Comparison of ENCODE assay signal across 8 cellular contexts in the genomic region with DNA sequence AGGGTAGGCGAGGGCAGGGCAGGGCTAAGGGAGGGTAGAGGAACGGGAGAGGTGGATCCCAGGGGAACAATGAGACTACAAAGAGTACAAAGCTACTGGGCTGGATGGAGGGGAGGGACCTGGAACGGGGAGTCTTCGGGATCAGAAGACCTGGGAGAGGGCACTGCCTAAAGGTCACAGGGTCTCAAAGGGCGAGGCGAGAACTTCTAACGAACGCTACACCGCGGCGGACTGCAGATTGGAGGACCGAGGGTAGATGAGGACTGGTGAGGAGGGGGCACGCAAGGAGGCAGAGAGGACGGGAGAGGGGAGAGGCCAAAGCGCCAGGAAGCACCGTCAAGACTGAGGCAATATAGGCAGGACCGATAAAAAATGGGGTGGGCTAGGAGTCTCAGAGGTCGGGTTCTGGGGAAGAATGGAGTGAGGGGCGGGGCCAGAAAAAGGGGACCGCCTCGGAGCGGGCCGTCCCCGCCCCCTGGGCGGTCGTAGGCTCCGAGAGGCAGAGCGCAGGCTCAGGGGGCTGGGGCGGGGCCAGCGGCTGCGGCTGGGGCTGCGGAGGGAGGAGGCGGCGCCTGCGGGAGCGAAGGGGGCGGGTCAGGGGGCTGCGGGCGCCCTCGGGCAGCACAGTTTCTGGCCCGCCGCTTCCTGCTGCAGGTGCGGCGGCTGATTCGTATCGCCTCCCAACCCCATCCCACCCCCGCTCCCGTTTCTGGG. TPM values are rescaled to one million over a fixed set of nuclear protein-coding genes. Genes with fewer than 3 reads are reported as not detected.
A peak's percentile ranks its signal among the peaks of the same experiment; 100 is the strongest.
DNase-seq lines count a peak whose midpoint lies in the region; ATAC-seq and TF ChIP-seq lines count a peak whose summit lies in the region.

No MANE protein-coding gene starts in this region.

- peak overlapping the region; percentile 91 to 98 (median 95) for H3K27ac Mint-ChIP-seq in CD14-positive monocyte

- peaks cover 24 to 28% of the 10 kb centered on the region in 2 donors for H3K36me3 Mint-ChIP-seq in CD14-positive monocyte

- no peak for TF ChIP-seq CTCF in CD14-positive monocyte (IDR thresholded peaks at IDR 0.05)
- TF ChIP-seq CTCF in left lung (IDR thresholded peaks at IDR 0.05), result no peak

- peaks cover 0 to 63% of the 10 kb centered on the region in 2 donors for H3K4me1 ChIP-seq in left lung

- H3K27me3 Mint-ChIP-seq in CD14-positive monocyte (ENCODE audit: low read depth in 3 of 3), result peaks cover 32 to 38% (median 36%) of the 10 kb centered on the region in 3 donors

- DNase-seq in CD14-positive monocyte (ENCODE audit: low spot score) (peak; percentile 81), NCI-H1694 (lab: John Stamatoyannopoulos, UW) (peak; percentile 92), UCSD-AML1 (lab: John Stamatoyannopoulos, UW; ENCODE audit: unreplicated experiment) (peak; percentile 66), left lung (peak; percentile 91 to 93)
- DNase-seq in central memory CD4-positive, alpha-beta T cell, result peak; percentile 79
- DNase-seq in stimulated activated CD4-positive, alpha-beta T cell treated with anti-CD3 and anti-CD28 coated beads, Interleukin-1b, Interleukin-23, amount 100 ng/mL, for 48 hours, result peak; percentile 89

- intact Hi-C loops in CD14-positive monocyte (cut with micrococcal nuclease), result loop anchor here in 1 of 2 donors (2.0 kb wide), 1 partner anchor 18 kb away; no protein-coding TSS in a partner anchor
- intact Hi-C loops in left lung (cut with DNase I), result no loop called here

- peaks cover 2 to 42% (median 26%) of the 10 kb centered on the region in 7 donors for H3K9me3 Mint-ChIP-seq in CD14-positive monocyte

- peak overlapping the region in 1 of 2 donors; percentile 50 for H3K27ac ChIP-seq in left lung

- peak; percentile 26 for ATAC-seq in GM21737 (IDR thresholded peaks at IDR 0.05; ENCODE audit: unreplicated experiment)
- ATAC-seq in left lung, result peak; percentile 58
- no peak for ATAC-seq in HG03460 (IDR thresholded peaks at IDR 0.05; ENCODE audit: unreplicated experiment)

- peak overlapping the region; percentile 14 to 36 for H3K4me3 ChIP-seq in left lung

- no peaks in the 10 kb centered on the region for H3K36me3 ChIP-seq in left lung

- no peaks in the 10 kb centered on the region for H3K9me3 ChIP-seq in left lung

- H3K27me3 ChIP-seq in left lung, result peaks cover 11 to 96% of the 10 kb centered on the region in 2 donors

- peak overlapping the region; percentile 84 to 96 for H3K4me3 Mint-ChIP-seq in CD14-positive monocyte

- peaks cover 76% of the 10 kb centered on the region for H3K4me1 Mint-ChIP-seq in CD14-positive monocyte

RNA-seq across cellular contexts. Expression of a gene that starts 1.3 kb away (rescaled TPM):
- under 1 TPM in 1 of 2 donors, not detected in 1; 0.04 TPM for polyA plus RNA-seq in CD14-positive monocyte
- 10 to 100 TPM in 1 of 2 donors, 1 to 10 TPM in 1; 8.5 to 14.7 TPM for total RNA-seq in left lung

RNA-seq across cellular contexts. Expression of a gene that starts 34.9 kb away (rescaled TPM):
- polyA plus RNA-seq in CD14-positive monocyte, result under 1 TPM; 0.27 to 0.52 TPM
- 1,000 to 10,000 TPM; 1,284 to 3,296 TPM for total RNA-seq in left lung

RNA-seq across cellular contexts. Expression of a gene that starts 45.7 kb away (rescaled TPM):
- polyA plus RNA-seq in CD14-positive monocyte, result 10 to 100 TPM; 77.1 to 78.9 TPM
- 10 to 100 TPM; 77.9 to 78.4 TPM for total RNA-seq in left lung

RNA-seq across cellular contexts. Expression of a gene that starts 53.6 kb away (rescaled TPM):
- polyA plus RNA-seq in CD14-positive monocyte, result 10 to 100 TPM in 1 of 2 donors, 1 to 10 TPM in 1; 9.3 to 15.6 TPM
- 10 to 100 TPM; 38.3 to 58.3 TPM for total RNA-seq in left lung
